ENCODE assay signal across 8 cellular contexts in the genomic region with DNA sequence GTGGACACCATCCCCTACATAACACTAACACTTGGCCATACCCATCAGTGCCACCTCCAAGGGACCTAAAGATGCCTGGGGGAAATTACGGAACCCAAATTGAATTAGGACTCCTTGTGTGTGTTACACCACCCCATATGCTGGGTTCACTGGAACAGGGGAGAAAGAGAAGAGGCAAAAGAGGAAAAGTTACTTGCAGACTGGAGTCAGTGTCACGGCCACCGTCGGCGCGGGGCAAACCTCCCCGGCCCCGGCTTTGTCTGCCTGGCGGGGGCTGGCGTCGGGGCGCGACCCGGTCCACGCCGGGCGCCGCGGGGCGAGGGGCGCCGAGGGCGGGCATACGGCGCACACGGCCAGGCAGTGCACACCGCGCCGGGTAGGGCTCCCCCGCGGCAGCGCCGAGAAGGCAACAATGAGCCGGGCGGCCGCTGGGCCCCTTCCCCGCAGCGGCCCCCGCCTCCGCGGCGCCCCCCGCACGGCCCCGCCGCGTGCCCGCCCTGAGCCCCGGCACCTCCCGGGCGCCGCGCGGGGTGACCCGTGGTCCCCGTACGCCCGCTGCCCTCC.
DNase-seq lines count a peak whose midpoint lies in the region; ATAC-seq and TF ChIP-seq lines count a peak whose summit lies in the region.

No MANE protein-coding gene starts in this region.

- DNase-seq in activated T-cell treated with anti-CD3 and anti-CD28 coated beads, Interleukin-2, amount 50 U/mL, for 24 hours, result peak; percentile 60
- no peak for DNase-seq in activated T-cell treated with anti-CD3 and anti-CD28 coated beads, Interleukin-2, amount 50 U/mL, for 1 hour
- DNase-seq in epithelial cell of esophagus (ENCODE audit: low read depth), result no peak
- DNase-seq in natural killer cell, result no peak
- DNase-seq in NCI-H1930 (lab: John Stamatoyannopoulos, UW), result no peak

- H4K20me1 ChIP-seq in SU-DHL-6 (ENCODE audit: low read depth, low read length), result peaks cover 7% of the 10 kb centered on the region; the same call in 1 of the 2 replicates

- H3K79me2 ChIP-seq in SU-DHL-6 (ENCODE audit: insufficient read depth, low read length), result peaks cover 51% of the 10 kb centered on the region

- H2AFZ ChIP-seq in SU-DHL-6 (ENCODE audit: low read depth, low read length, severe bottlenecking), result no peak overlapping the region

- H3K4me3 ChIP-seq in SU-DHL-6 (ENCODE audit: insufficient read depth, low read length, poor library complexity, severe bottlenecking) (peak overlapping the region; percentile 93), epithelial cell of esophagus (ENCODE audit: low read length) (peak overlapping the region; percentile 40)

- peaks cover 13% of the 10 kb centered on the region; the same call in 1 of the 2 replicates for H3F3A ChIP-seq in SU-DHL-6 (ENCODE audit: insufficient read depth)

- intact Hi-C loops in natural killer cell (cut with micrococcal nuclease), result loop anchor here (2.0 to 5.0 kb wide), 3 partner anchors 15 to 234 kb away; partner anchors contain the start of genes CDNF, HSPA14 and MSANTD7

- H3K9ac ChIP-seq in SU-DHL-6 (ENCODE audit: low read length), result peak overlapping the region; percentile 81

- H3K4me3 Mint-ChIP-seq in activated T-cell treated with anti-CD3 and anti-CD28 coated beads, Interleukin-2, amount 50 U/mL, for 24 hours, result peak overlapping the region; percentile 94
- peak overlapping the region; percentile 96 for H3K4me3 Mint-ChIP-seq in natural killer cell

- H3K9me3 Mint-ChIP-seq in activated T-cell treated with anti-CD3 and anti-CD28 coated beads, Interleukin-2, amount 50 U/mL, for 24 hours, result peaks cover 7% of the 10 kb centered on the region
- H3K9me3 Mint-ChIP-seq in natural killer cell, result no peaks in the 10 kb centered on the region

- no peaks in the 10 kb centered on the region for H3K27me3 Mint-ChIP-seq in activated T-cell treated with anti-CD3 and anti-CD28 coated beads, Interleukin-2, amount 50 U/mL, for 24 hours
- H3K27me3 Mint-ChIP-seq in natural killer cell (ENCODE audit: low read depth in 2 of 2), result peaks cover 0 to 3% of the 10 kb centered on the region in 2 donors

- no peaks in the 10 kb centered on the region for H3K9me2 ChIP-seq in SU-DHL-6 (replicated peaks; ENCODE audit: insufficient read depth, low read length)

- peak overlapping the region; percentile 93 for H3K27ac Mint-ChIP-seq in activated T-cell treated with anti-CD3 and anti-CD28 coated beads, Interleukin-2, amount 50 U/mL, for 24 hours
- H3K27ac Mint-ChIP-seq in natural killer cell, result peak overlapping the region; percentile 76 to 95

- H3K27ac ChIP-seq in SU-DHL-6 (ENCODE audit: low read depth, low read length), result peak overlapping the region; percentile 87

- H3K4me2 ChIP-seq in SU-DHL-6 (ENCODE audit: low read depth, low read length, poor library complexity, severe bottlenecking), result peak overlapping the region; percentile 98

- no peaks in the 10 kb centered on the region for H3K9me3 ChIP-seq in SU-DHL-6 (ENCODE audit: insufficient read depth, low read length)

- peaks cover 78% of the 10 kb centered on the region for H3K4me1 Mint-ChIP-seq in activated T-cell treated with anti-CD3 and anti-CD28 coated beads, Interleukin-2, amount 50 U/mL, for 24 hours (ENCODE audit: low read depth)
- peaks cover 56 to 64% of the 10 kb centered on the region in 2 donors for H3K4me1 Mint-ChIP-seq in natural killer cell

- ATAC-seq in HG02973 (IDR thresholded peaks at IDR 0.05; ENCODE audit: unreplicated experiment) (peak; percentile 6), natural killer cell (peak; percentile 24 to 39 (median 36)), GM19351 (IDR thresholded peaks at IDR 0.05; ENCODE audit: unreplicated experiment) (no peak)

- H3K36me3 Mint-ChIP-seq in activated T-cell treated with anti-CD3 and anti-CD28 coated beads, Interleukin-2, amount 50 U/mL, for 24 hours (ENCODE audit: low read depth), result peaks cover 44% of the 10 kb centered on the region
- H3K36me3 Mint-ChIP-seq in natural killer cell, result no peaks in the 10 kb centered on the region

- no peaks in the 10 kb centered on the region for H3K27me3 ChIP-seq in SU-DHL-6 (ENCODE audit: low read length)

- TF ChIP-seq CTCF in SU-DHL-6 (IDR thresholded peaks at IDR 0.05; ENCODE audit: insufficient read depth, low read length, poor library complexity, severe bottlenecking), result no peak
- TF ChIP-seq CTCF in epithelial cell of esophagus (IDR thresholded peaks at IDR 0.05; ENCODE audit: insufficient read depth, low read depth, low read length, missing control alignments), result no peak
- no peak for TF ChIP-seq CTCF in natural killer cell (IDR thresholded peaks at IDR 0.05)

- peaks cover 23% of the 10 kb centered on the region for H3K36me3 ChIP-seq in SU-DHL-6 (ENCODE audit: low read length)
